In the genomic region with DNA sequence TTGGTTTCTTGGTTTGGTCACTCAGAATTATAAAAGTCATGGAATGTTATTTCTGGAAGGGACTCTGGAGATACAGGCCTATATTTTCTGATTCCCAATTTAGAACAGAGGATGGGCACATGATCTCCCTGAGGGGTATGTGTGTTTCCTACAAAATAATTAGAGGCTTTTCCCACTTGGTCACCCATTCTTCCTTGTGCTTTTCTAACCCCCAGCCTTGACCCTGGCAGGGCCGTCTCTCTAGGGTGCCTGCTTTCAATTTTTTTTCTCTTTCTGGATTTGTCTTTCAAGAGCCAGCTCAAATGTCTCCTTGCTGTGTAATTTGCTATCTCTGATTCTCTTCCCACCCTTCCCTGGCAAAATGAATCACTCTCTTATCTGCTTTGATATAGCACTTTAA, we compare ENCODE assay signal across 2 cellular contexts.
TF ChIP-seq lines count a peak whose summit lies in the region.

No MANE protein-coding gene starts in this region.

TF ChIP-seq in SK-N-SH, 30 proteins besides CTCF, POLR2A, EP300 and RAD21 (continued from another document):
- TF ChIP-seq, protein P1, sequence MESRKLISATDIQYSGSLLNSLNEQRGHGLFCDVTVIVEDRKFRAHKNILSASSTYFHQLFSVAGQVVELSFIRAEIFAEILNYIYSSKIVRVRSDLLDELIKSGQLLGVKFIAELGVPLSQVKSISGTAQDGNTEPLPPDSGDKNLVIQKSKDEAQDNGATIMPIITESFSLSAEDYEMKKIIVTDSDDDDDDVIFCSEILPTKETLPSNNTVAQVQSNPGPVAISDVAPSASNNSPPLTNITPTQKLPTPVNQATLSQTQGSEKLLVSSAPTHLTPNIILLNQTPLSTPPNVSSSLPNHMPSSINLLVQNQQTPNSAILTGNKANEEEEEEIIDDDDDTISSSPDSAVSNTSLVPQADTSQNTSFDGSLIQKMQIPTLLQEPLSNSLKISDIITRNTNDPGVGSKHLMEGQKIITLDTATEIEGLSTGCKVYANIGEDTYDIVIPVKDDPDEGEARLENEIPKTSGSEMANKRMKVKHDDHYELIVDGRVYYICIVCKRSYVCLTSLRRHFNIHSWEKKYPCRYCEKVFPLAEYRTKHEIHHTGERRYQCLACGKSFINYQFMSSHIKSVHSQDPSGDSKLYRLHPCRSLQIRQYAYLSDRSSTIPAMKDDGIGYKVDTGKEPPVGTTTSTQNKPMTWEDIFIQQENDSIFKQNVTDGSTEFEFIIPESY (IDR thresholded peaks at IDR 0.05; ENCODE audit: borderline replicate concordance, low read depth), result no peak
- TF ChIP-seq NFIC (IDR thresholded peaks at IDR 0.05; ENCODE audit: borderline replicate concordance) (no peak), NRF1 (IDR thresholded peaks at IDR 0.05; ENCODE audit: low read depth, low read length) (no peak)

TF ChIP-seq in SK-N-SH treated with all-trans-retinoic acid at 6 μM for 48 hours, 23 proteins besides CTCF, POLR2A, EP300 and RAD21 (continued from another document):
- TF ChIP-seq CSRNP3 (CRISPR knock-in tag; IDR thresholded peaks at IDR 0.05) (no peak), CREB5 (CRISPR knock-in tag; IDR thresholded peaks at IDR 0.05; ENCODE audit: low read depth) (no peak), TCF4 (CRISPR knock-in tag; IDR thresholded peaks at IDR 0.05; ENCODE audit: borderline replicate concordance) (no peak), ISL1 (CRISPR knock-in tag; IDR thresholded peaks at IDR 0.05) (no peak), ZFP30 (CRISPR knock-in tag; IDR thresholded peaks at IDR 0.05) (no peak), OSR1 (CRISPR knock-in tag; IDR thresholded peaks at IDR 0.05) (no peak), ZC3H10 (CRISPR knock-in tag; IDR thresholded peaks at IDR 0.05) (no peak), CSDC2 (CRISPR knock-in tag; IDR thresholded peaks at IDR 0.05) (no peak), SNAI2 (CRISPR knock-in tag; IDR thresholded peaks at IDR 0.05) (no peak), GLIS3 (CRISPR knock-in tag; IDR thresholded peaks at IDR 0.05) (no peak), TOX (CRISPR knock-in tag; IDR thresholded peaks at IDR 0.05; ENCODE audit: borderline replicate concordance) (no peak), ZFP3 (CRISPR knock-in tag; IDR thresholded peaks at IDR 0.05) (no peak), POU6F1 (CRISPR knock-in tag; IDR thresholded peaks at IDR 0.05; ENCODE audit: borderline replicate concordance, low read depth) (no peak)
TF ChIP-seq in SK-N-SH treated with all-trans-retinoic acid at 6 μM for 48 hours: peak in this region for 0.
